1 cellular context compared by ENCODE assay signal in genomic region chr10:47165711-47166404, GRCh38.
TF ChIP-seq lines count a peak whose summit lies in the region.

No MANE protein-coding gene starts in this region.

TF ChIP-seq in liver, 16 proteins besides CTCF, POLR2A, EP300 and RAD21 (continued from another document):
- TF ChIP-seq ZBTB33 (IDR thresholded peaks at IDR 0.05) (no peak), FOXA1 (IDR thresholded peaks at IDR 0.05) (no peak), JUND (IDR thresholded peaks at IDR 0.05) (no peak), SP1 (IDR thresholded peaks at IDR 0.05) (peak; percentile 10), YY1 (IDR thresholded peaks at IDR 0.05) (no peak), ATF3 (IDR thresholded peaks at IDR 0.05) (no peak), GABPA (IDR thresholded peaks at IDR 0.05 in 1 of 2, conservative IDR thresholded peaks at IDR 0.05 in 1 of 2) (no peak), MAX (IDR thresholded peaks at IDR 0.05) (peak; percentile 12), TAF1 (conservative IDR thresholded peaks at IDR 0.05) (no peak), FOXA2 (IDR thresholded peaks at IDR 0.05) (no peak), HNF4A (conservative IDR thresholded peaks at IDR 0.05) (no peak), EGR1 (IDR thresholded peaks at IDR 0.05; ENCODE audit: low read depth in 2 of 2) (no peak), RXRA (IDR thresholded peaks at IDR 0.05) (peak; percentile 10 to 32), NR2F2 (IDR thresholded peaks at IDR 0.05) (no peak), HNF4G (IDR thresholded peaks at IDR 0.05) (no peak)
